In genomic region chr10:22550732-22551131, GRCh38 we compare ENCODE assay signal across 8 cellular contexts.
DNase-seq lines count a peak whose midpoint lies in the region; ATAC-seq, FAIRE-seq and TF ChIP-seq lines count a peak whose summit lies in the region.

No MANE protein-coding gene starts in this region.

- peak; percentile 45 for TF ChIP-seq CTCF in WERI-Rb-1 (IDR thresholded peaks at IDR 0.05; ENCODE audit: low read depth, low read length)
- TF ChIP-seq CTCF in brain microvascular endothelial cell (IDR thresholded peaks at IDR 0.05; ENCODE audit: low read depth, low read length, missing control alignments): peak; percentile 79

- H3K9me3 Mint-ChIP-seq in memory B cell: no peaks in the 10 kb centered on the region

- H3K27me3 Mint-ChIP-seq in memory B cell: no peaks in the 10 kb centered on the region

- ATAC-seq in memory B cell (ENCODE audit: low read depth): peak; percentile 57
- ATAC-seq in GM21390 (IDR thresholded peaks at IDR 0.05; ENCODE audit: unreplicated experiment): no peak
- no peak for ATAC-seq in HG03460 (IDR thresholded peaks at IDR 0.05; ENCODE audit: unreplicated experiment)

- H3K4me3 Mint-ChIP-seq in memory B cell: no peak overlapping the region

- no peaks in the 10 kb centered on the region for H3K9me3 ChIP-seq in WERI-Rb-1 (ENCODE audit: severe bottlenecking)

- no peak for FAIRE-seq in H54 (lab: Jason Lieb, UNC)

- H3K27ac Mint-ChIP-seq in memory B cell: no peak overlapping the region

- H3K27me3 ChIP-seq in WERI-Rb-1 (ENCODE audit: insufficient read depth, low read depth, severe bottlenecking): no peaks in the 10 kb centered on the region
- no peaks in the 10 kb centered on the region for H3K27me3 ChIP-seq in brain microvascular endothelial cell (replicated peaks)

- H3K27ac ChIP-seq in WERI-Rb-1 (no peak overlapping the region), brain microvascular endothelial cell (no peak overlapping the region)

- H3K4me3 ChIP-seq in WERI-Rb-1 (ENCODE audit: low read depth, low read length): no peak overlapping the region
- no peak overlapping the region for H3K4me3 ChIP-seq in brain microvascular endothelial cell (ENCODE audit: low read depth, low read length)

- TF ChIP-seq POLR2A in H54 (IDR thresholded peaks at IDR 0.05; ENCODE audit: low read depth, low read length): no peak

- H3K4me1 Mint-ChIP-seq in memory B cell: peaks cover 9% of the 10 kb centered on the region

- peaks cover 21% of the 10 kb centered on the region for H3K36me3 Mint-ChIP-seq in memory B cell

- DNase-seq in A172 (ENCODE audit: low spot score): peak; percentile 35
- peak; percentile 32 for DNase-seq in H54 (ENCODE audit: insufficient read length, low spot score)
- DNase-seq in WERI-Rb-1: peak; percentile 56
- peak; percentile 26 for DNase-seq in brain microvascular endothelial cell
- DNase-seq in memory B cell (ENCODE audit: low spot score in 2 of 2): peak; percentile 64 to 70
- DNase-seq in stimulated activated CD8-positive, alpha-beta memory T cell treated with anti-CD3 and anti-CD28 coated beads, Interleukin-7, amount 100 ng/mL, for 24 hours (ENCODE audit: low read depth): peak; percentile 55

- H3K36me3 ChIP-seq in WERI-Rb-1 (no peaks in the 10 kb centered on the region), brain microvascular endothelial cell (replicated peaks) (peaks cover 3% of the 10 kb centered on the region)

- in situ Hi-C loops in brain microvascular endothelial cell (cut with HindIII; ENCODE audit: low pct_ligation_motif_present, low sequenced_read_pairs): no loop called here
